In the genomic region with DNA sequence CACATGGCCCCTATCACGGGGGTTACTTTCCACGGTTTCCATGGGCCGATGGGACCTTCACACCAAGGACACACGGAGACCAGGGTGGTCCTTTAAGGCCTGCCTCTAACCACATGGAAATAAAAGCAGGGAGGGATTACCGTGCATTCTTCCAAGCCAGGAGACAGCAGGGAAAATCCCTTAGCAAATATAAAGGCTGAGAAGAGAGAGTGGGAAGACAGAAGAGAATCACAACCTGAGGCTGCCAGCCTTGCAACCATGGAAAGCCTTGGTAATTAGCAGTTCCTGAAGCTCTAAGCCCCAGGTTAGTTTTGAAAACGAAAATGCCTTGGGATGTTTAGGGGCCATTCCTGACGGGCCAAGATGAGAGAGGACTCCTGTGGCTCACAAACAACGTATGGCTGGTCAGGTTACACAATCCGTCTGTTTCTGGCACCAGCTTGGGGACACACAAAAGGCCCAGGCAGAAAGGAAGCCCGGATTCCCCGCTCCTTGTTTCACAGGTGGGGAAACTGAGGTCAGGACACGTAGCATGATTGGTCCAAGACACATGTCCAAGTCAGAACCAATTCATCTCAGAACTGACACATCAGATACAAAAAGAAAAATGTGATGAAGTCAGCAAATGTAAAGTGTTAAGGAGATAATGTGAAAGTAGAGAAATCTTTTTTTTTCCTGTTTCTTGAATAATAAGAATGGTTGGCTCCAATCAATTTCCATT, we compare ENCODE assay signal across 11 cellular contexts. TPM values are rescaled to one million over a fixed set of nuclear protein-coding genes. Genes with fewer than 3 reads are reported as not detected.
DNase-seq lines count a peak whose midpoint lies in the region; ATAC-seq and TF ChIP-seq lines count a peak whose summit lies in the region.
"Had no signal": no experiment of that assay in that cellular context is flagged by ENCODE, and none has a peak within 500 bp of the region (broad histone marks: within the 10 kb centered on the region; RNA-seq: fewer than 3 reads in every experiment).

No MANE protein-coding gene starts in this region.

- TF ChIP-seq POLR2A in upper lobe of left lung (IDR thresholded peaks at IDR 0.05) (no peak), body of pancreas (IDR thresholded peaks at IDR 0.05) (no peak)

- H3K27me3 ChIP-seq in cardiac muscle cell (no peaks in the 10 kb centered on the region), lung (ENCODE audit: control insufficient read depth, insufficient read depth) (no peaks in the 10 kb centered on the region), upper lobe of left lung (peaks cover 0 to 3% (median 0%) of the 10 kb centered on the region in 4 donors), body of pancreas (peaks cover 0 to 7% of the 10 kb centered on the region in 2 donors)

- TF ChIP-seq CTCF in cardiac muscle cell (IDR thresholded peaks at IDR 0.05; ENCODE audit: low read depth, low read length) (no peak), lung (IDR thresholded peaks at IDR 0.05; ENCODE audit: control extremely low read depth, extremely low read depth) (no peak), upper lobe of left lung (IDR thresholded peaks at IDR 0.05) (no peak), body of pancreas (IDR thresholded peaks at IDR 0.05) (no peak)

- WGBS in lung, 2 donors = 28 to 49% methylated on average over 12 of the region's 12 CpGs
- 27 to 28% methylated on average over 12 of the region's 12 CpGs for WGBS in upper lobe of left lung, 2 donors
- 41 to 45% methylated on average over 12 of the region's 12 CpGs for WGBS in body of pancreas, 2 donors

- H3K27me3 Mint-ChIP-seq in activated T-helper 1 cell treated with anti-CD3 and anti-CD28 coated beads, Interleukin-12 subunit alpha, Interleukin-12 subunit beta, Interleukin-2, Interleukin-4 antibody, amounts not matched to agents 30 ng/mL and 10 ng/mL and 1 ng/mL, durations not matched to agents 14 hours and 24 hours and 36 hours (ENCODE audit: insufficient read depth) = peaks cover 4% of the 10 kb centered on the region

- no peak for TF ChIP-seq EP300 in upper lobe of left lung (IDR thresholded peaks at IDR 0.05)

- peak overlapping the region; percentile 98 for H3K27ac Mint-ChIP-seq in activated T-helper 1 cell treated with anti-CD3 and anti-CD28 coated beads, Interleukin-12 subunit alpha, Interleukin-12 subunit beta, Interleukin-2, Interleukin-4 antibody, amounts not matched to agents 30 ng/mL and 10 ng/mL and 1 ng/mL, durations not matched to agents 14 hours and 24 hours and 36 hours

- no peaks in the 10 kb centered on the region for H3K9me3 Mint-ChIP-seq in activated T-helper 1 cell treated with anti-CD3 and anti-CD28 coated beads, Interleukin-12 subunit alpha, Interleukin-12 subunit beta, Interleukin-2, Interleukin-4 antibody, amounts not matched to agents 30 ng/mL and 10 ng/mL and 1 ng/mL, durations not matched to agents 14 hours and 24 hours and 36 hours

- H3K4me3 ChIP-seq in cardiac muscle cell (no peak overlapping the region), lung (peak overlapping the region; percentile 37), upper lobe of left lung (peak overlapping the region in 3 of 4 donors; percentile 62 to 86 (median 82)), body of pancreas (no peak overlapping the region)
- H3K4me3 ChIP-seq: smooth muscle cell had no signal

- no peak for ATAC-seq in left ventricle myocardium superior
- ATAC-seq in lung (ENCODE audit: insufficient read depth, low FRiP score) = no peak
- no peak for ATAC-seq in upper lobe of left lung (ENCODE audit: low FRiP score in 2 of 2)
- no peak for ATAC-seq in body of pancreas
- ATAC-seq in GM21576 (IDR thresholded peaks at IDR 0.05; ENCODE audit: unreplicated experiment) = no peak
- ATAC-seq in GM21528 (IDR thresholded peaks at IDR 0.05; ENCODE audit: low FRiP score, unreplicated experiment) = no peak
- ATAC-seq: HCT116 had no signal

- DNase-seq in cardiac muscle cell (ENCODE audit: low read depth in 1 of 2, low spot score in 1 of 2) (no peak), left ventricle myocardium superior (no peak), lung (ENCODE audit: low spot score) (no peak), upper lobe of left lung (no peak), body of pancreas (no peak)
- no peak for DNase-seq in activated T-helper 1 cell treated with anti-CD3 and anti-CD28 coated beads, Interleukin-12 subunit alpha, Interleukin-12 subunit beta, Interleukin-2, Interleukin-4 antibody, amounts not matched to agents 30 ng/mL and 10 ng/mL and 1 ng/mL, durations not matched to agents 14 hours and 24 hours and 36 hours (ENCODE audit: low spot score)
- DNase-seq: NCI-H1092 treated with DMSO at 0.1 percent for 48 hours had no signal

- no peaks in the 10 kb centered on the region for H3K9me3 ChIP-seq in cardiac muscle cell (ENCODE audit: low read depth)
- no peaks in the 10 kb centered on the region for H3K9me3 ChIP-seq in lung (ENCODE audit: control insufficient read depth in 2 of 2, insufficient read depth in 1 of 2, low read length in 1 of 2)
- no peaks in the 10 kb centered on the region for H3K9me3 ChIP-seq in upper lobe of left lung
- no peaks in the 10 kb centered on the region for H3K9me3 ChIP-seq in body of pancreas

- H3K36me3 ChIP-seq in cardiac muscle cell (no peaks in the 10 kb centered on the region), lung (ENCODE audit: control insufficient read depth in 2 of 2, insufficient read depth in 2 of 2, low read length in 2 of 2) (peaks cover 0 to 1% of the 10 kb centered on the region in 2 donors), upper lobe of left lung (peaks cover 0 to 4% (median 0%) of the 10 kb centered on the region in 4 donors), body of pancreas (replicated peaks in 1 of 2; ENCODE audit: insufficient read depth in 1 of 2, low read depth in 2 of 2) (no peaks in the 10 kb centered on the region)

- H3K4me3 Mint-ChIP-seq in activated T-helper 1 cell treated with anti-CD3 and anti-CD28 coated beads, Interleukin-12 subunit alpha, Interleukin-12 subunit beta, Interleukin-2, Interleukin-4 antibody, amounts not matched to agents 30 ng/mL and 10 ng/mL and 1 ng/mL, durations not matched to agents 14 hours and 24 hours and 36 hours = peak overlapping the region; percentile 97

- peak overlapping the region; percentile 7 for H3K27ac ChIP-seq in cardiac muscle cell
- peak overlapping the region in 1 of 2 donors; percentile 81 for H3K27ac ChIP-seq in lung (ENCODE audit: low read depth in 1 of 2, low read length in 1 of 2)
- peak overlapping the region; percentile 89 to 95 (median 93) for H3K27ac ChIP-seq in upper lobe of left lung
- peak overlapping the region in 1 of 4 donors; percentile 4 for H3K27ac ChIP-seq in body of pancreas

- intact Hi-C loops in left ventricle myocardium superior (cut with micrococcal nuclease) = no loop called here
- intact Hi-C loops in activated T-helper 1 cell treated with anti-CD3 and anti-CD28 coated beads, Interleukin-12 subunit alpha, Interleukin-12 subunit beta, Interleukin-2, Interleukin-4 antibody, amounts not matched to agents 30 ng/mL and 10 ng/mL and 1 ng/mL, durations not matched to agents 14 hours and 24 hours and 36 hours (cut with micrococcal nuclease) = loop anchor here (1.0 to 5.0 kb wide), 10 partner anchors 22 to 982 kb away; a partner anchor contains a TSS
- intact Hi-C loops in body of pancreas (cut with DNase I) = no loop called here

- peaks cover 7% of the 10 kb centered on the region for H3K4me1 ChIP-seq in cardiac muscle cell (ENCODE audit: low read depth)
- H3K4me1 ChIP-seq in lung (ENCODE audit: control insufficient read depth in 2 of 2, insufficient read depth in 2 of 2, low read length in 2 of 2) = peaks cover 0 to 10% of the 10 kb centered on the region in 2 donors
- H3K4me1 ChIP-seq in upper lobe of left lung = peaks cover 36 to 68% (median 53%) of the 10 kb centered on the region in 4 donors
- peaks cover 8% of the 10 kb centered on the region for H3K4me1 ChIP-seq in body of pancreas

- H3K4me1 Mint-ChIP-seq in activated T-helper 1 cell treated with anti-CD3 and anti-CD28 coated beads, Interleukin-12 subunit alpha, Interleukin-12 subunit beta, Interleukin-2, Interleukin-4 antibody, amounts not matched to agents 30 ng/mL and 10 ng/mL and 1 ng/mL, durations not matched to agents 14 hours and 24 hours and 36 hours (ENCODE audit: low read depth) = peaks cover 72% of the 10 kb centered on the region

- H3K36me3 Mint-ChIP-seq in activated T-helper 1 cell treated with anti-CD3 and anti-CD28 coated beads, Interleukin-12 subunit alpha, Interleukin-12 subunit beta, Interleukin-2, Interleukin-4 antibody, amounts not matched to agents 30 ng/mL and 10 ng/mL and 1 ng/mL, durations not matched to agents 14 hours and 24 hours and 36 hours (ENCODE audit: low read depth) = peaks cover 11% of the 10 kb centered on the region

RNA-seq across cellular contexts. Expression of a gene that starts 2.8 kb away (rescaled TPM):
- total RNA-seq in cardiac muscle cell (12.5 and 15.3 TPM in 2 replicates), left ventricle myocardium superior (8.3 TPM), lung (10 to 100 TPM; 56.3 to 82.2 TPM), upper lobe of left lung (100 to 1,000 TPM in 2 of 6 donors, 10 to 100 TPM in 4; 42.8 to 177 (median 74.6) TPM), body of pancreas (10 to 100 TPM in 1 of 2 donors, 1 to 10 TPM in 1; 9.1 to 14.5 TPM)
- polyA plus RNA-seq in cardiac muscle cell (4.5 and 7.4 TPM in 2 replicates), lung (100 to 1,000 TPM in 1 of 2 donors, 10 to 100 TPM in 1; 29.5 to 121 TPM)
- total RNA-seq in activated T-helper 1 cell treated with anti-CD3 and anti-CD28 coated beads, Interleukin-12 subunit alpha, Interleukin-12 subunit beta, Interleukin-2, Interleukin-4 antibody, amounts not matched to agents 30 ng/mL and 10 ng/mL and 1 ng/mL, durations not matched to agents 14 hours and 24 hours and 36 hours = 68.2 and 69.4 TPM in 2 replicates

Comparison
In these comparisons a context has a peak if more than half of its experiments do, and no peak if none do; other contexts are left out.
1. H3K4me3 ChIP-seq: peak in lung (single experiment) and upper lobe of left lung (3 of 4); none in cardiac muscle cell (single experiment) and body of pancreas (0 of 2).